ENCODE assay signal across 8 cellular contexts in genomic region chr2:107916121-107916520, GRCh38.
DNase-seq lines count a peak whose midpoint lies in the region; ATAC-seq, FAIRE-seq and TF ChIP-seq lines count a peak whose summit lies in the region.
"Not testable (repeated sequence)": the region's sequence is repeated elsewhere in the genome, so short reads cannot be mapped to it uniquely, and the experiment has no call there.

No MANE protein-coding gene starts in this region.

- H3K27me3 Mint-ChIP-seq in endodermal cell (ENCODE audit: insufficient read depth); nephron progenitor cell (ENCODE audit: low read depth, poor library complexity): not testable (repeated sequence)

- ATAC-seq in right cardiac atrium, result peak; percentile 78

- peak; percentile 33 for DNase-seq in DMS 273 (lab: John Stamatoyannopoulos, UW; ENCODE audit: unreplicated experiment)
- not testable (repeated sequence) for DNase-seq in GM19239 (ENCODE audit: insufficient read length, low spot score); MM.1S; endodermal cell; right cardiac atrium; nephron progenitor cell; urothelium cell line (ENCODE audit: low spot score)

- not testable (repeated sequence) for H3K4me1 ChIP-seq in MM.1S (ENCODE audit: low read length); endodermal cell (ENCODE audit: control insufficient read depth, insufficient read depth, low read length); right cardiac atrium (ENCODE audit: control insufficient read depth, insufficient read depth, low read length)

- intact Hi-C loops in right cardiac atrium (cut with DNase I), result not testable (repeated sequence)

- H4K20me1 ChIP-seq in MM.1S (ENCODE audit: insufficient read depth, low read length), result not testable (repeated sequence)

- H3K36me3 ChIP-seq in MM.1S (replicated peaks; ENCODE audit: insufficient read depth, low read length); endodermal cell (ENCODE audit: control insufficient read depth, insufficient read depth, low read length): not testable (repeated sequence)

- H3K27ac ChIP-seq in MM.1S (ENCODE audit: low read length); VCaP; endodermal cell (ENCODE audit: low read depth, low read length); right cardiac atrium (ENCODE audit: low read length): not testable (repeated sequence)

- not testable (repeated sequence) for H3K27me3 ChIP-seq in MM.1S (replicated peaks; ENCODE audit: insufficient read depth, low read length); endodermal cell (ENCODE audit: control insufficient read depth, insufficient read depth, low read length, poor library complexity, severe bottlenecking); right cardiac atrium (ENCODE audit: control insufficient read depth, insufficient read depth)

- TF ChIP-seq CTCF in MM.1S (IDR thresholded peaks at IDR 0.05; ENCODE audit: low read length) (peak; percentile 14), VCaP (conservative IDR thresholded peaks at IDR 0.05) (peak; percentile 50), endodermal cell (conservative IDR thresholded peaks at IDR 0.05) (peak; percentile 55), nephron progenitor cell (IDR thresholded peaks at IDR 0.05) (peak; percentile 8)

- not testable (repeated sequence) for H3K4me3 Mint-ChIP-seq in endodermal cell, nephron progenitor cell

- not testable (repeated sequence) for H3K79me2 ChIP-seq in MM.1S (ENCODE audit: low read length)

- H3F3A ChIP-seq in MM.1S (ENCODE audit: insufficient read depth, low read length), result not testable (repeated sequence)

- not testable (repeated sequence) for H3K4me3 ChIP-seq in MM.1S (ENCODE audit: low read length); endodermal cell (ENCODE audit: low read length); right cardiac atrium (ENCODE audit: low read length)

- no CpG with 5 or more reads among the region's 2 CpGs for WGBS in endodermal cell (ENCODE audit: insufficient coverage in 1 of 2, insufficient read length in 1 of 2), 2 experiments
- no CpG with 5 or more reads among the region's 2 CpGs for WGBS in right cardiac atrium

- not testable (repeated sequence) for H3K9me2 ChIP-seq in MM.1S (replicated peaks; ENCODE audit: insufficient read depth, low read length)

- H2AFZ ChIP-seq in MM.1S (ENCODE audit: low read length), result not testable (repeated sequence)

- not testable (repeated sequence) for H3K4me1 Mint-ChIP-seq in endodermal cell, nephron progenitor cell

- not testable (repeated sequence) for H3K27ac Mint-ChIP-seq in endodermal cell, nephron progenitor cell

- not testable (repeated sequence) for H3K36me3 Mint-ChIP-seq in endodermal cell (ENCODE audit: low read depth); nephron progenitor cell (ENCODE audit: low read depth)

- FAIRE-seq in GM19239 (lab: Jason Lieb, UNC), result peak; percentile 57
- peak; percentile 63 for FAIRE-seq in urothelium cell line (lab: Jason Lieb, UNC)

- not testable (repeated sequence) for H3K9me3 ChIP-seq in MM.1S (replicated peaks; ENCODE audit: insufficient read depth, low read length); endodermal cell (ENCODE audit: control insufficient read depth, low read length); right cardiac atrium (ENCODE audit: control insufficient read depth, low read length)

- not testable (repeated sequence) for H3K9me3 Mint-ChIP-seq in endodermal cell
- peaks cover 14% of the 10 kb centered on the region for H3K9me3 Mint-ChIP-seq in nephron progenitor cell

- H3K9ac ChIP-seq in MM.1S (ENCODE audit: low read length); endodermal cell (ENCODE audit: extremely low read depth, low read length, poor library complexity, severe bottlenecking): not testable (repeated sequence)

- not testable (repeated sequence) for H3K4me2 ChIP-seq in MM.1S (ENCODE audit: low read depth, low read length)
